14 cellular contexts compared by ENCODE assay signal in genomic region chr2:127047054-127047453, GRCh38.
"Had no signal": no experiment of that assay in that cellular context is flagged by ENCODE, and none has a peak within 500 bp of the region (broad histone marks: within the 10 kb centered on the region; RNA-seq: fewer than 3 reads in every experiment).

No MANE protein-coding gene starts in this region.

- H3K36me3 Mint-ChIP-seq: natural killer cell treated with Interleukin-12 subunit alpha and Interleukin-12 subunit beta and Interleukin-15 and Interleukin-18, amount 100 ng/mL, for 72 hours had no signal

- H3K4me3 Mint-ChIP-seq: activated CD4-positive, alpha-beta memory T cell treated with anti-CD3 and anti-CD28 coated beads, Interleukin-2, amount 10 ng/mL, durations not matched to agents 7 days and 5 days; activated naive CD8-positive, alpha-beta T cell treated with anti-CD3 and anti-CD28 coated beads, Interleukin-2, amount 10 ng/mL, durations not matched to agents 7 days and 5 days; natural killer cell treated with Interleukin-12 subunit alpha and Interleukin-12 subunit beta and Interleukin-15 and Interleukin-18, amount 100 ng/mL, for 72 hours had no signal

- H3K4me3 ChIP-seq: breast epithelium, esophagus squamous epithelium, thyroid gland, uterus had no signal

- H3K27ac ChIP-seq: breast epithelium, esophagus squamous epithelium, thyroid gland, uterus had no signal

- ATAC-seq: activated CD4-positive, CD25-positive, alpha-beta regulatory T cell treated with anti-CD3 and anti-CD28 coated beads, Interleukin-2, amount 50 U/mL, for 24 hours; natural killer cell treated with Interleukin-12 subunit alpha and Interleukin-12 subunit beta and Interleukin-15 and Interleukin-18, amount 100 ng/mL, for 72 hours had no signal

- H3K9me3 ChIP-seq: breast epithelium, esophagus squamous epithelium, thyroid gland, uterus had no signal

- DNase-seq: activated CD4-positive, alpha-beta memory T cell treated with anti-CD3 and anti-CD28 coated beads, Interleukin-2, amount 10 ng/mL, durations not matched to agents 7 days and 5 days; activated effector memory CD4-positive, alpha-beta T cell treated with anti-CD3 and anti-CD28 coated beads, Interleukin-2, amount 50 U/mL, for 16 hours; activated naive CD8-positive, alpha-beta T cell treated with anti-CD3 and anti-CD28 coated beads, Interleukin-2, amount 10 ng/mL, durations not matched to agents 7 days and 5 days; esophagus squamous epithelium; foreskin fibroblast; occipital lobe; stimulated activated CD4-positive, alpha-beta T cell treated with anti-CD3 and anti-CD28 coated beads, Interleukin-15, amount 100 ng/mL, for 24 hours; stimulated activated CD4-positive, alpha-beta T cell treated with anti-CD3 and anti-CD28 coated beads, Interleukin-4, amount 100 ng/mL, for 24 hours; T-helper 2 cell; thyroid gland had no signal

- H3K27ac Mint-ChIP-seq: activated CD4-positive, alpha-beta memory T cell treated with anti-CD3 and anti-CD28 coated beads, Interleukin-2, amount 10 ng/mL, durations not matched to agents 7 days and 5 days; natural killer cell treated with Interleukin-12 subunit alpha and Interleukin-12 subunit beta and Interleukin-15 and Interleukin-18, amount 100 ng/mL, for 72 hours had no signal

- H3K27me3 Mint-ChIP-seq: activated CD4-positive, alpha-beta memory T cell treated with anti-CD3 and anti-CD28 coated beads, Interleukin-2, amount 10 ng/mL, durations not matched to agents 7 days and 5 days; activated naive CD8-positive, alpha-beta T cell treated with anti-CD3 and anti-CD28 coated beads, Interleukin-2, amount 10 ng/mL, durations not matched to agents 7 days and 5 days; natural killer cell treated with Interleukin-12 subunit alpha and Interleukin-12 subunit beta and Interleukin-15 and Interleukin-18, amount 100 ng/mL, for 72 hours had no signal

- H3K9me3 Mint-ChIP-seq: activated CD4-positive, alpha-beta memory T cell treated with anti-CD3 and anti-CD28 coated beads, Interleukin-2, amount 10 ng/mL, durations not matched to agents 7 days and 5 days; activated naive CD8-positive, alpha-beta T cell treated with anti-CD3 and anti-CD28 coated beads, Interleukin-2, amount 10 ng/mL, durations not matched to agents 7 days and 5 days; natural killer cell treated with Interleukin-12 subunit alpha and Interleukin-12 subunit beta and Interleukin-15 and Interleukin-18, amount 100 ng/mL, for 72 hours had no signal

- H3K4me1 ChIP-seq: breast epithelium had no signal

- H3K27me3 ChIP-seq: breast epithelium, esophagus squamous epithelium, thyroid gland, uterus had no signal

- H3K36me3 ChIP-seq: breast epithelium, thyroid gland, uterus had no signal
